8 cellular contexts compared by ENCODE assay signal in genomic region chr3:138434276-138434874, GRCh38. TPM values are rescaled to one million over a fixed set of nuclear protein-coding genes. Genes with fewer than 3 reads are reported as not detected.
A peak's percentile ranks its signal among the peaks of the same experiment; 100 is the strongest.
DNase-seq lines count a peak whose midpoint lies in the region; TF ChIP-seq lines count a peak whose summit lies in the region.

Gene ESYT3 (plus strand): TSS chr3:138434616. CDS start chr3:138434799, 183 bp downstream.

- no peak within 1 kb of the TSS for H3K27ac ChIP-seq in neural progenitor cell
- no peak within 1 kb of the TSS for H3K27ac ChIP-seq in thymus (ENCODE audit: low read depth)

- peaks cover 55% of the 10 kb centered on the region for H3K27me3 Mint-ChIP-seq in activated naive CD4-positive, alpha-beta T cell treated with anti-CD3 and anti-CD28 coated beads for 36 hours (ENCODE audit: low read depth)
- peaks cover 46% of the 10 kb centered on the region for H3K27me3 Mint-ChIP-seq in neural progenitor cell (ENCODE audit: insufficient read depth, low read depth)

- intact Hi-C loops in activated naive CD4-positive, alpha-beta T cell treated with anti-CD3 and anti-CD28 coated beads for 36 hours (cut with micrococcal nuclease): loop anchor here (1.0 to 5.0 kb wide), 6 partner anchors 107 to 367 kb away; partner anchors contain the start of genes ARMC8, CEP70, DBR1 and DZIP1L
- intact Hi-C loops in head of caudate nucleus (cut with DNase I): no loop called here

- H4K20me1 ChIP-seq in neural progenitor cell (ENCODE audit: low read depth): peaks cover 4% of the 10 kb centered on the region

- no peaks in the 10 kb centered on the region for H3K79me2 ChIP-seq in neural progenitor cell (ENCODE audit: low read depth)

- H3K9me3 ChIP-seq in neural progenitor cell (ENCODE audit: low read depth) (no peaks in the 10 kb centered on the region), thymus (ENCODE audit: control insufficient read depth) (no peaks in the 10 kb centered on the region)

- DNase-seq in AG09309 (ENCODE audit: low read depth) (no peak), HCEC 1CT (peak; percentile 52), NCI-H774 (lab: John Stamatoyannopoulos, UW) (peak; percentile 69), head of caudate nucleus (peak; percentile 24 to 91 (median 72)), neural progenitor cell (ENCODE audit: low spot score) (peak; percentile 83), NK-92 (lab: John Stamatoyannopoulos, UW; ENCODE audit: unreplicated experiment) (no peak)
- DNase-seq in activated naive CD4-positive, alpha-beta T cell treated with anti-CD3 and anti-CD28 coated beads for 36 hours: peak; percentile 82

- H3K36me3 Mint-ChIP-seq in activated naive CD4-positive, alpha-beta T cell treated with anti-CD3 and anti-CD28 coated beads for 36 hours (ENCODE audit: low read depth): no peaks in the 10 kb centered on the region
- H3K36me3 Mint-ChIP-seq in neural progenitor cell: no peaks in the 10 kb centered on the region

- CTCF ChIA-PET in activated naive CD4-positive, alpha-beta T cell treated with anti-CD3 and anti-CD28 coated beads for 36 hours (lab: Charles Lee): interaction anchor here (0.5 to 2.2 kb wide), 11 partner anchors 15 to 1400 kb away, joined by 3 to 16 read pairs (median 7); partner anchors contain the start of gene CEP70

- no peaks in the 10 kb centered on the region for H3K9me3 Mint-ChIP-seq in activated naive CD4-positive, alpha-beta T cell treated with anti-CD3 and anti-CD28 coated beads for 36 hours
- peaks cover 5% of the 10 kb centered on the region for H3K9me3 Mint-ChIP-seq in neural progenitor cell

- peak within 1 kb of the TSS; percentile 92 for H3K4me2 ChIP-seq in neural progenitor cell

- no peaks in the 10 kb centered on the region for H3F3A ChIP-seq in neural progenitor cell (ENCODE audit: low read depth)

- peaks cover 55% of the 10 kb centered on the region for H3K27me3 ChIP-seq in neural progenitor cell
- peaks cover 34% of the 10 kb centered on the region for H3K27me3 ChIP-seq in thymus (ENCODE audit: control insufficient read depth, insufficient read depth)

- H3K4me3 Mint-ChIP-seq in activated naive CD4-positive, alpha-beta T cell treated with anti-CD3 and anti-CD28 coated beads for 36 hours: peak within 1 kb of the TSS; percentile 75
- H3K4me3 Mint-ChIP-seq in neural progenitor cell: peak within 1 kb of the TSS; percentile 77

- peaks cover 11% of the 10 kb centered on the region for H3K4me1 Mint-ChIP-seq in activated naive CD4-positive, alpha-beta T cell treated with anti-CD3 and anti-CD28 coated beads for 36 hours (ENCODE audit: low read depth)
- H3K4me1 Mint-ChIP-seq in neural progenitor cell: peaks cover 9% of the 10 kb centered on the region

- TF ChIP-seq CTCF in AG09309 (IDR thresholded peaks at IDR 0.05; ENCODE audit: control insufficient read depth, insufficient read depth, low read depth, low read length, missing control alignments): no peak
- no peak for TF ChIP-seq CTCF in neural progenitor cell (IDR thresholded peaks at IDR 0.05)

- WGBS in thymus: 1% methylated on average over 54 of the region's 54 CpGs

- H3K9ac ChIP-seq in neural progenitor cell: no peak within 1 kb of the TSS

- H3K4me1 ChIP-seq in neural progenitor cell (peaks cover 5% of the 10 kb centered on the region), thymus (ENCODE audit: control insufficient read depth, insufficient read depth, low read length) (peaks cover 9% of the 10 kb centered on the region)

- H3K36me3 ChIP-seq in neural progenitor cell (no peaks in the 10 kb centered on the region), thymus (ENCODE audit: control insufficient read depth, insufficient read depth) (no peaks in the 10 kb centered on the region)

- H2AFZ ChIP-seq in neural progenitor cell (replicated peaks): peak within 1 kb of the TSS; percentile 92

- peak within 1 kb of the TSS; percentile 48 for H3K4me3 ChIP-seq in AG09309 (ENCODE audit: control insufficient read depth, low read depth, low read length)
- H3K4me3 ChIP-seq in neural progenitor cell: peak within 1 kb of the TSS; percentile 51
- H3K4me3 ChIP-seq in thymus (ENCODE audit: low read length): peak within 1 kb of the TSS; percentile 41

- H3K27ac Mint-ChIP-seq in activated naive CD4-positive, alpha-beta T cell treated with anti-CD3 and anti-CD28 coated beads for 36 hours: no peak within 1 kb of the TSS
- no peak within 1 kb of the TSS for H3K27ac Mint-ChIP-seq in neural progenitor cell

RNA-seq across cellular contexts. Expression of gene ESYT3, which starts in this region (rescaled TPM):
- total RNA-seq in activated naive CD4-positive, alpha-beta T cell treated with anti-CD3 and anti-CD28 coated beads for 36 hours: 1 to 10 TPM in 1 of 2 experiments, under 1 TPM in 1; 0.96 to 1.1 TPM
- 0.59 and 1.4 TPM in 2 replicates for total RNA-seq in neural progenitor cell (ENCODE audit: low replicate concordance)
- polyA plus RNA-seq in thymus: 0.27 TPM

Comparison
In these comparisons a context has a peak if more than half of its experiments do, and no peak if none do; other contexts are left out.
1. DNase-seq: peak in HCEC 1CT (single experiment), NCI-H774 (single experiment), activated naive CD4-positive, alpha-beta T cell treated with anti-CD3 and anti-CD28 coated beads for 36 hours (single experiment), head of caudate nucleus (42 of 42) and neural progenitor cell (single experiment); none in AG09309 (single experiment) and NK-92 (single experiment).
2. Peak in every context shown above with its lines, with median percentiles within 50 percentile points of each other: H3K4me3 ChIP-seq.